ENCODE assay signal across 8 cellular contexts in the genomic region with DNA sequence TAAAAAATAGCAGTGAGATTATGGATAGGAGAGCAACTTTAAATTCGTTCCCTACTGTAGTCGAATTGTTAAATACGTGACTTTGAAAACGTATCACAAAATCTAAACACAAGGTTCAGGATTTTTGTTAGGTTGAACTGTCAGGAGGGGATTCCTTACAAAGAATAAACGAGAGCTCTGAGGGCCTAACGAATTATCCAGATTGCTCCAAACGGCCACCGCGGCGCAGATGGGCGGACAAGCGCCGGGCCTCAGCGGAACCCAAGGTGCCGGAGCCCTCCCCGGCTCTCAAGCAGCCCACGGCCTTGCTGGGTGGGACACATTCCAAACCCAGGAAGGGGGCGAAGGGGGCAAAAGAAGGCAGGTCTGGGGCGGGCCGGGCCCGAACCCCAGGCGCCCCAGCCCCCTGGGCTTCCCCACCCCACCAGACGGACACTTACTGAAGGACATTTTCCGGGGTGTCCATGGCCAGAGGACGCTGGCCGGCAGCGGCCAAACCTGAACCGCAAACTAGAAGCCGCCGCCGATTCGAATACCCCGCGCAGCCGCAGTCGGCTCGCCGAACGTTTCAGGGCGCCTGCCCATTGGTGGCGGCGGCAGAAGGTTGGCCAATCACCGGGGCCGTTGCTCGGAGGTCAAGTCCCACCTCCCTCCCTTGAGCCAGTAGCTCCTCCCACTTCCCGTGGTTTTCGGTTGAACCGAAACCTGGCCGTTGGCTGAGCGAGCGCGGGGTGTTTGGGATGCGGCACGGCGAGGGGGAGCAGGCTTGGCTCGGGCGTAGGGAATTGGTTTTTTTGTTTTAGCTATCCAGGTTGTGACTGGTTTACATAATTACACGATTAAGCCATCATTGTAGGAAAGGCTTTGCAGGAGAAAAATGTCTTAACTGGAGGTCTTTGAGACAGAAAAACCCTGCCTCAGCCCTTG. TPM values are rescaled to one million over a fixed set of nuclear protein-coding genes. Genes with fewer than 3 reads are reported as not detected.
DNase-seq lines count a peak whose midpoint lies in the region; TF ChIP-seq lines count a peak whose summit lies in the region.

A gene (minus strand): TSS at position 534 of the 927 bp plus-strand sequence. CDS start 68 bp downstream, at position 466.

- peak within 1 kb of the TSS; percentile 98 for H3K4me3 Mint-ChIP-seq in HFFc6
- peak within 1 kb of the TSS; percentile 90 for H3K4me3 Mint-ChIP-seq in activated naive CD4-positive, alpha-beta T cell treated with anti-CD3 and anti-CD28 coated beads, Interleukin-2, amount 10 ng/mL, durations not matched to agents 7 days and 5 days

- H3K27ac Mint-ChIP-seq in HFFc6: peak within 1 kb of the TSS; percentile 98
- peak within 1 kb of the TSS; percentile 94 for H3K27ac Mint-ChIP-seq in activated naive CD4-positive, alpha-beta T cell treated with anti-CD3 and anti-CD28 coated beads, Interleukin-2, amount 10 ng/mL, durations not matched to agents 7 days and 5 days

- H3K4me3 ChIP-seq in NB4 (ENCODE audit: low read depth, low read length) (peak within 1 kb of the TSS; percentile 95), SK-N-MC (peak within 1 kb of the TSS; percentile 91)

- no peaks in the 10 kb centered on the region for H3K9me3 ChIP-seq in SK-N-MC (ENCODE audit: low read depth, low read length)

- H3K9ac ChIP-seq in SK-N-MC (ENCODE audit: insufficient read length): peak within 1 kb of the TSS; percentile 95

- CTCF ChIA-PET in activated naive CD4-positive, alpha-beta T cell treated with anti-CD3 and anti-CD28 coated beads, Interleukin-2, amount 10 ng/mL, durations not matched to agents 7 days and 5 days (lab: Charles Lee): interaction anchor here (1.2 kb wide), 1 partner anchor 78 kb away, joined by 5 read pairs; no protein-coding TSS in a partner anchor

- H3K4me1 Mint-ChIP-seq in HFFc6 (ENCODE audit: low read depth): peaks cover 45% of the 10 kb centered on the region
- H3K4me1 Mint-ChIP-seq in activated naive CD4-positive, alpha-beta T cell treated with anti-CD3 and anti-CD28 coated beads, Interleukin-2, amount 10 ng/mL, durations not matched to agents 7 days and 5 days: peaks cover 48% of the 10 kb centered on the region

- no peak for TF ChIP-seq CTCF in HFFc6 (IDR thresholded peaks at IDR 0.05)
- TF ChIP-seq CTCF in NB4 (IDR thresholded peaks at IDR 0.05; ENCODE audit: low read depth, low read length): no peak

- H3K27me3 Mint-ChIP-seq in HFFc6 (ENCODE audit: insufficient read depth): peaks cover 13% of the 10 kb centered on the region
- H3K27me3 Mint-ChIP-seq in activated naive CD4-positive, alpha-beta T cell treated with anti-CD3 and anti-CD28 coated beads, Interleukin-2, amount 10 ng/mL, durations not matched to agents 7 days and 5 days: peaks cover 30% of the 10 kb centered on the region

- H3K9me3 Mint-ChIP-seq in HFFc6: no peaks in the 10 kb centered on the region
- no peaks in the 10 kb centered on the region for H3K9me3 Mint-ChIP-seq in activated naive CD4-positive, alpha-beta T cell treated with anti-CD3 and anti-CD28 coated beads, Interleukin-2, amount 10 ng/mL, durations not matched to agents 7 days and 5 days

- DNase-seq in GM04503 (ENCODE audit: low read depth) (peak; percentile 71), HFFc6 (peak; percentile 97), NB4 (ENCODE audit: low read depth) (peak; percentile 98), SK-N-MC (ENCODE audit: low read depth, low spot score) (peak; percentile 66), germinal center (ENCODE audit: low spot score) (peak; percentile 99), nucleus accumbens (lab: John Stamatoyannopoulos, UW) (peak in 55 of 56 donors; percentile 56 to 97 (median 90))
- peak; percentile 98 for DNase-seq in activated naive CD4-positive, alpha-beta T cell treated with anti-CD3 and anti-CD28 coated beads, Interleukin-2, amount 10 ng/mL, durations not matched to agents 7 days and 5 days

- H3K36me3 ChIP-seq in SK-N-MC (ENCODE audit: insufficient read depth, low read length): peaks cover 28% of the 10 kb centered on the region

- peaks cover 13% of the 10 kb centered on the region; the same call in 1 of the 2 replicates for H3K36me3 Mint-ChIP-seq in HFFc6 (ENCODE audit: low read depth)
- H3K36me3 Mint-ChIP-seq in activated naive CD4-positive, alpha-beta T cell treated with anti-CD3 and anti-CD28 coated beads, Interleukin-2, amount 10 ng/mL, durations not matched to agents 7 days and 5 days: peaks cover 23% of the 10 kb centered on the region

- H3K27ac ChIP-seq in SK-N-MC (peak within 1 kb of the TSS; percentile 86), temporal lobe (ENCODE audit: low read depth, low read length) (peak within 1 kb of the TSS; percentile 83)

- TF ChIP-seq POLR2A in NB4 (IDR thresholded peaks at IDR 0.05; ENCODE audit: extremely low read depth, insufficient read length): peak; percentile 97

RNA-seq across cellular contexts. Expression of the gene that starts here (rescaled TPM):
- total RNA-seq in HFFc6 (2021; fragmentation: NEBNext Ultra II Directional; extraction: Animal tissue kit (Norgen Biotek cat#: 25700)): 10 to 100 TPM; 16.6 to 52.3 (median 47.6) TPM
- 6.1 TPM for total RNA-seq in temporal lobe

Comparison
In these comparisons a context has a peak if more than half of its experiments do, and no peak if none do; other contexts are left out.
1. Peak in every context shown above with its lines: DNase-seq, H3K4me3 ChIP-seq and H3K27ac ChIP-seq.